Comparison of ENCODE assay signal across 23 cellular contexts in genomic region chr1:26354972-26355371, GRCh38. TPM values are rescaled to one million over a fixed set of nuclear protein-coding genes. Genes with fewer than 3 reads are reported as not detected.
DNase-seq lines count a peak whose midpoint lies in the region; ATAC-seq and TF ChIP-seq lines count a peak whose summit lies in the region.
"Had no signal": no experiment of that assay in that cellular context is flagged by ENCODE, and none has a peak within 500 bp of the region (broad histone marks: within the 10 kb centered on the region; RNA-seq: fewer than 3 reads in every experiment).

No MANE protein-coding gene starts in this region.

- 84 to 92% methylated on average over 9 of the region's 9 CpGs for WGBS in esophagus, 2 donors

- H3K27me3 ChIP-seq in Caco-2 (replicated peaks; ENCODE audit: control insufficient read depth, insufficient read depth, low read length) (no peaks in the 10 kb centered on the region), PC-9 (ENCODE audit: insufficient read depth, low read depth) (no peaks in the 10 kb centered on the region), esophagus (ENCODE audit: control insufficient read depth in 1 of 2, insufficient read depth in 2 of 2, low read length in 2 of 2) (no peaks in the 10 kb centered on the region)

- H3K27me3 Mint-ChIP-seq in Caco-2 (ENCODE audit: insufficient read depth, unreplicated experiment) (no peaks in the 10 kb centered on the region), progenitor cell of endocrine pancreas (peaks cover 23% of the 10 kb centered on the region)

- H3K27ac Mint-ChIP-seq in Caco-2 (ENCODE audit: unreplicated experiment): peak overlapping the region; percentile 100
- peak overlapping the region; percentile 93 for H3K27ac Mint-ChIP-seq in progenitor cell of endocrine pancreas
- H3K27ac Mint-ChIP-seq: IgD-negative memory B cell had no signal

- H4K20me1 ChIP-seq in PC-9 (ENCODE audit: insufficient read depth): no peaks in the 10 kb centered on the region
- H4K20me1 ChIP-seq: BLaER1 had no signal

- POLR2A ChIA-PET in Caco-2 (lab: Charles Lee) (no interaction called here), PC-9 (lab: Charles Lee; ENCODE audit: unreplicated experiment) (no interaction called here)

- TF ChIP-seq CTCF in Caco-2 (IDR thresholded peaks at IDR 0.05; ENCODE audit: insufficient read depth in 1 of 2, low read depth in 1 of 2, low read length in 1 of 2, severe bottlenecking in 1 of 2, unreplicated experiment in 1 of 2): no peak
- no peak for TF ChIP-seq CTCF in PC-9 (conservative IDR thresholded peaks at IDR 0.05)
- no peak for TF ChIP-seq CTCF in progenitor cell of endocrine pancreas (IDR thresholded peaks at IDR 0.05; ENCODE audit: unreplicated experiment)

- intact Hi-C loops in Caco-2 (cut with micrococcal nuclease; ENCODE audit: unreplicated experiment): loop anchor here (5.0 kb wide), 2 partner anchors 77 to 117 kb away; partner anchors contain the start of genes DHDDS and HMGN2
- intact Hi-C loops in PC-9 (cut with micrococcal nuclease; ENCODE audit: unreplicated experiment): loop anchor here (5.0 to 10.0 kb wide), 2 partner anchors 48 to 510 kb away; partner anchors contain the start of genes SFN and UBXN11

- ATAC-seq in HG02870 (IDR thresholded peaks at IDR 0.05; ENCODE audit: unreplicated experiment): no peak
- no peak for ATAC-seq in HG03280 (IDR thresholded peaks at IDR 0.05; ENCODE audit: unreplicated experiment)

- no peak overlapping the region for H3K4me3 ChIP-seq in Caco-2 (ENCODE audit: low read depth, low read length)
- no peak overlapping the region for H3K4me3 ChIP-seq in PC-9
- H3K4me3 ChIP-seq in esophagus (ENCODE audit: low read depth in 1 of 2, low read length in 2 of 2): no peak overlapping the region
- H3K4me3 ChIP-seq: BLaER1 had no signal

- H3K9me3 Mint-ChIP-seq in Caco-2 (ENCODE audit: unreplicated experiment) (no peaks in the 10 kb centered on the region), progenitor cell of endocrine pancreas (ENCODE audit: low read depth) (no peaks in the 10 kb centered on the region)
- H3K9me3 Mint-ChIP-seq: CD4-positive, CD25-positive, alpha-beta regulatory T cell; IgD-negative memory B cell had no signal

- H3K9me3 ChIP-seq in Caco-2 (no peaks in the 10 kb centered on the region), PC-9 (ENCODE audit: insufficient read depth, low read depth) (no peaks in the 10 kb centered on the region), esophagus (ENCODE audit: control insufficient read depth in 2 of 2, insufficient read depth in 1 of 2, low read depth in 1 of 2, low read length in 1 of 2) (no peaks in the 10 kb centered on the region)
- H3K9me3 ChIP-seq: BLaER1 had no signal

- H3K4me1 ChIP-seq in Caco-2 (peaks cover 78% of the 10 kb centered on the region), PC-9 (replicated peaks; ENCODE audit: insufficient read depth) (peaks cover 89% of the 10 kb centered on the region), esophagus (ENCODE audit: control insufficient read depth in 2 of 2, insufficient read depth in 2 of 2, low read length in 1 of 2) (peaks cover 9 to 26% of the 10 kb centered on the region in 2 donors)

- CTCF ChIA-PET in Caco-2 (lab: Charles Lee) (interaction anchor here (1.0 to 2.2 kb wide), 3 partner anchors 62 to 121 kb away, joined by 5 to 8 read pairs (median 6); partner anchors contain the start of genes CEP85 and SH3BGRL3), PC-9 (lab: Charles Lee) (no interaction called here)

- peak overlapping the region; percentile 78; the same call in 1 of the 2 replicates for H3K4me2 ChIP-seq in PC-9
- H3K4me2 ChIP-seq: BLaER1, KMS-11 had no signal

- peaks cover 51% of the 10 kb centered on the region for H3F3A ChIP-seq in PC-9 (ENCODE audit: insufficient read depth, low read depth)

- H2AFZ ChIP-seq in PC-9: no peak overlapping the region

- H3K36me3 ChIP-seq in Caco-2 (ENCODE audit: control insufficient read depth, insufficient read depth, low read length) (no peaks in the 10 kb centered on the region), PC-9 (ENCODE audit: low read depth) (no peaks in the 10 kb centered on the region), esophagus (ENCODE audit: control insufficient read depth in 2 of 2, insufficient read depth in 2 of 2, low read length in 1 of 2) (no peaks in the 10 kb centered on the region)
- H3K36me3 ChIP-seq: BLaER1 had no signal

- DNase-seq in Caco-2 (no peak), PC-9 (no peak), progenitor cell of endocrine pancreas (ENCODE audit: low spot score, unreplicated experiment) (no peak), SKM-1 treated with dmso at 0.1 percent for 144 hours (lab: John Stamatoyannopoulos, UW; ENCODE audit: unreplicated experiment) (no peak)
- DNase-seq: CD4-positive, CD25-positive, alpha-beta regulatory T cell; NCI-H1048; NCI-H1694; NCI-H2029 treated with DMSO at 0.1 percent for 48 hours; NCI-H446 treated with DMSO at 0.1 percent for 48 hours; NCI-H526; NCI-H82; NK-92 treated with Interleukin-12 subunit alpha and Interleukin-12 subunit beta, amount 100 ng/mL, for 24 hours; PC-3; RPMI8226; SHP77 had no signal

- peaks cover 20% of the 10 kb centered on the region for H3K79me2 ChIP-seq in PC-9 (ENCODE audit: low read depth)

- H3K4me1 Mint-ChIP-seq in Caco-2 (ENCODE audit: low read depth, unreplicated experiment) (peaks cover 46% of the 10 kb centered on the region), progenitor cell of endocrine pancreas (ENCODE audit: low read depth) (peaks cover 46% of the 10 kb centered on the region)

- peak overlapping the region; percentile 99; the same call in 1 of the 2 replicates for H3K27ac ChIP-seq in PC-9
- peak overlapping the region; percentile 94 to 98 for H3K27ac ChIP-seq in esophagus (ENCODE audit: low read depth in 2 of 2, low read length in 1 of 2)
- H3K27ac ChIP-seq: BLaER1, KMS-11 had no signal

- no peaks in the 10 kb centered on the region for H3K9me2 ChIP-seq in PC-9 (ENCODE audit: insufficient read depth)

- H3K36me3 Mint-ChIP-seq in Caco-2 (ENCODE audit: insufficient read depth, unreplicated experiment) (peaks cover 31% of the 10 kb centered on the region), progenitor cell of endocrine pancreas (ENCODE audit: insufficient read depth) (no peaks in the 10 kb centered on the region)
- H3K36me3 Mint-ChIP-seq: CD4-positive, CD25-positive, alpha-beta regulatory T cell; IgD-negative memory B cell had no signal

- no peak overlapping the region for H3K4me3 Mint-ChIP-seq in Caco-2 (ENCODE audit: unreplicated experiment)
- no peak overlapping the region for H3K4me3 Mint-ChIP-seq in progenitor cell of endocrine pancreas (ENCODE audit: low read depth)
- H3K4me3 Mint-ChIP-seq: CD4-positive, CD25-positive, alpha-beta regulatory T cell; IgD-negative memory B cell had no signal

- BruUV-seq in Caco-2 (replicated peaks; lab: Mats Ljungman, UMichigan): no TSS peak
- BruUV-seq in PC-9 (replicated peaks; lab: Mats Ljungman, UMichigan): no TSS peak

RNA-seq across cellular contexts. Expression of gene CRYBG2, which starts 1.0 kb away (rescaled TPM):
- total RNA-seq in Caco-2 (2022) (63.3 and 66.1 TPM in 2 replicates), PC-9 (2021) (21.7 and 24.6 TPM in 2 replicates), progenitor cell of endocrine pancreas (13.8 and 19.3 TPM in 2 replicates)
- 100 to 1,000 TPM; 163 to 275 TPM for polyA plus RNA-seq in esophagus
- total RNA-seq: H4 had no signal

RNA-seq across cellular contexts. Expression of gene ZNF683, which starts 17.6 kb away (rescaled TPM):
- total RNA-seq in Caco-2 (2022): not detected in 2 replicates
- total RNA-seq in PC-9 (2021): not detected in 2 replicates
- under 1 TPM; 0.28 to 0.51 TPM for polyA plus RNA-seq in esophagus
- total RNA-seq in progenitor cell of endocrine pancreas: not detected in 2 replicates
- total RNA-seq: A172; CD4-positive, CD25-positive, alpha-beta regulatory T cell; H4; PC-3 had no signal

RNA-seq across cellular contexts. Expression of gene CD52, which starts 37.2 kb away (rescaled TPM):
- total RNA-seq in Caco-2 (2022) (not detected in 2 replicates), PC-9 (2021) (1.2 TPM in 1 of 2 replicates, not detected in the other), progenitor cell of endocrine pancreas (0.89 and 1.8 TPM in 2 replicates)
- polyA plus RNA-seq in esophagus: 10 to 100 TPM; 17.0 to 20.6 TPM
- total RNA-seq: A172, PC-3 had no signal

RNA-seq across cellular contexts. Expression of gene UBXN11, which starts 48.5 kb away (rescaled TPM):
- total RNA-seq in Caco-2 (2022): 12.5 TPM in 2 replicates
- 57.2 and 59.9 TPM in 2 replicates for total RNA-seq in PC-9 (2021)
- polyA plus RNA-seq in esophagus: 10 to 100 TPM; 10.1 to 16.0 TPM
- 47.8 and 48.9 TPM in 2 replicates for total RNA-seq in progenitor cell of endocrine pancreas

RNA-seq across cellular contexts. Expression of gene LIN28A, which starts 55.6 kb away (rescaled TPM):
- total RNA-seq in Caco-2 (2022) (5.7 TPM in 2 replicates), PC-9 (2021) (not detected in 2 replicates), progenitor cell of endocrine pancreas (80.2 and 87.8 TPM in 2 replicates)
- polyA plus RNA-seq in esophagus: not detected
- total RNA-seq: A172; CD4-positive, CD25-positive, alpha-beta regulatory T cell; H4; PC-3 had no signal
- polyA plus RNA-seq: CD4-positive, CD25-positive, alpha-beta regulatory T cell; IgD-negative memory B cell had no signal
